ENCODE assay signal across 26 cellular contexts in the genomic region with DNA sequence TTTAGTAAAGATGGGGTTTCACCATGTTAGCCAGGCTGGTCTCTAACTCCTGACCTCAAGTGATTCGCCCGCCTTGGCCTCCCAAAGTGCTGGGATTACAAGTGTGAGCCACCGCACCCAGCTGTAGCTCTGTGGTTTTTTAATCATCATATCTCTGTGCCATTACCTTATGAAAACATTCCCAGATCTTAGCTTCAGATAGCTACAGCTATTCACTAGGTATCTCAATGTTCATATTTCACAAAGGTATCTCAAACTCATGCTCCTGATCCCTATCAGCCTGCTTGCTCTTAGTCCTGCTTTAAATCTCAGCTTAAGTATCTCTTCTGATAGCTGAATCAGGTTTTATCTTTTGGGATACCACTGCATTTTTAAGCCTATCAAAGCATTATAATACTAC.
"Had no signal": no experiment of that assay in that cellular context is flagged by ENCODE, and none has a peak within 500 bp of the region (broad histone marks: within the 10 kb centered on the region; RNA-seq: fewer than 3 reads in every experiment).

No MANE protein-coding gene starts in this region.

- H3K27ac ChIP-seq: lower lobe of right lung, ovary, prostate gland, skin epidermis, suprapubic skin, thoracic aorta, tibial artery, uterus had no signal

- H3K36me3 ChIP-seq: ovary, prostate gland, thoracic aorta, uterus had no signal

- H3K27me3 Mint-ChIP-seq: naive thymus-derived CD4-positive, alpha-beta T cell; stimulated activated naive CD8-positive, alpha-beta T cell treated with anti-CD3 and anti-CD28 coated beads, Interleukin-15, Interleukin-2, amounts not matched to agents 100 ng/mL and 50 ng/mL, for 24 hours; type B pancreatic cell had no signal

- H3K27ac Mint-ChIP-seq: type B pancreatic cell had no signal

- H3K4me1 ChIP-seq: lower lobe of right lung, prostate gland, suprapubic skin, tibial artery, uterus had no signal

- H3K4me3 Mint-ChIP-seq: naive thymus-derived CD4-positive, alpha-beta T cell; stimulated activated naive CD8-positive, alpha-beta T cell treated with anti-CD3 and anti-CD28 coated beads, Interleukin-15, Interleukin-2, amounts not matched to agents 100 ng/mL and 50 ng/mL, for 24 hours; type B pancreatic cell had no signal

- H3K4me3 ChIP-seq: lower lobe of right lung, mucosa of descending colon, ovary, prostate gland, skin epidermis, suprapubic skin, thoracic aorta, tibial artery, uterus had no signal

- H3K27me3 ChIP-seq: ovary, suprapubic skin, tibial artery, uterus had no signal

- H3K9me3 ChIP-seq: lower lobe of right lung, mucosa of descending colon, ovary, prostate gland, suprapubic skin, thoracic aorta, tibial artery, uterus had no signal

- ATAC-seq: left cardiac atrium; left lobe of liver; left ventricle myocardium superior; lower lobe of right lung; mucosa of descending colon; naive thymus-derived CD4-positive, alpha-beta T cell; right cardiac atrium; sciatic nerve had no signal

- DNase-seq: hippocampal formation; kidney glomerular epithelial cell; left cardiac atrium; left ventricle myocardium superior; lower lobe of right lung; midbrain; mucosa of descending colon; naive thymus-derived CD4-positive, alpha-beta T cell; ovary; retina; right cardiac atrium; stimulated activated CD4-positive, alpha-beta T cell treated with anti-CD3 and anti-CD28 coated beads, Interleukin-12 subunit alpha, Interleukin-12 subunit beta, amount 100 ng/mL, for 4 hours; stimulated activated CD4-positive, alpha-beta T cell treated with anti-CD3 and anti-CD28 coated beads, Interleukin-15, amount 100 ng/mL, for 24 hours; stimulated activated CD4-positive, alpha-beta T cell treated with anti-CD3 and anti-CD28 coated beads, Interleukin-2, amount 100 ng/mL, for 24 hours; stimulated activated CD4-positive, alpha-beta T cell treated with anti-CD3 and anti-CD28 coated beads, Interleukin-4, amount 100 ng/mL, for 1 hour; stimulated activated naive CD4-positive, alpha-beta T cell; tibial artery; uterus had no signal

- H3K9me3 Mint-ChIP-seq: naive thymus-derived CD4-positive, alpha-beta T cell; stimulated activated naive CD8-positive, alpha-beta T cell treated with anti-CD3 and anti-CD28 coated beads, Interleukin-15, Interleukin-2, amounts not matched to agents 100 ng/mL and 50 ng/mL, for 24 hours; type B pancreatic cell had no signal
